18 cellular contexts compared by ENCODE assay signal in genomic region chr7:41701542-41701941, GRCh38. TPM values are rescaled to one million over a fixed set of nuclear protein-coding genes. Genes with fewer than 3 reads are reported as not detected.
A peak's percentile ranks its signal among the peaks of the same experiment; 100 is the strongest.
DNase-seq lines count a peak whose midpoint lies in the region; TF ChIP-seq lines count a peak whose summit lies in the region.
"Had no signal": no experiment of that assay in that cellular context is flagged by ENCODE, and none has a peak within 500 bp of the region (broad histone marks: within the 10 kb centered on the region; RNA-seq: fewer than 3 reads in every experiment).

No MANE protein-coding gene starts in this region.

- H3K9me3 ChIP-seq in neural progenitor cell (ENCODE audit: low read depth), result no peaks in the 10 kb centered on the region

- no peaks in the 10 kb centered on the region for H3K36me3 ChIP-seq in neural progenitor cell

- peak overlapping the region; percentile 60 for H3K4me3 ChIP-seq in AG09309 (ENCODE audit: control insufficient read depth, low read depth, low read length)
- peak overlapping the region; percentile 48 for H3K4me3 ChIP-seq in neural progenitor cell

- no peak overlapping the region for H3K9ac ChIP-seq in neural progenitor cell

- peaks cover 67% of the 10 kb centered on the region for H3K27me3 ChIP-seq in neural progenitor cell

- H3K27me3 Mint-ChIP-seq in neural progenitor cell (ENCODE audit: insufficient read depth, low read depth), result peaks cover 18% of the 10 kb centered on the region

- H3K36me3 Mint-ChIP-seq in neural progenitor cell, result no peaks in the 10 kb centered on the region
- H3K36me3 Mint-ChIP-seq: activated naive CD8-positive, alpha-beta T cell treated with anti-CD3 and anti-CD28 coated beads, Interleukin-2, amount 10 ng/mL, durations not matched to agents 7 days and 5 days; naive thymus-derived CD8-positive, alpha-beta T cell had no signal

- peak overlapping the region; percentile 33 for H3K27ac ChIP-seq in VCaP
- H3K27ac ChIP-seq in neural progenitor cell, result no peak overlapping the region
- H3K27ac ChIP-seq: RWPE1 had no signal

- peak overlapping the region; percentile 75 for H3K4me3 Mint-ChIP-seq in neural progenitor cell
- H3K4me3 Mint-ChIP-seq: activated naive CD8-positive, alpha-beta T cell treated with anti-CD3 and anti-CD28 coated beads, Interleukin-2, amount 10 ng/mL, durations not matched to agents 7 days and 5 days; B cell had no signal

- H3K9me3 Mint-ChIP-seq in neural progenitor cell, result no peaks in the 10 kb centered on the region
- H3K9me3 Mint-ChIP-seq: activated naive CD8-positive, alpha-beta T cell treated with anti-CD3 and anti-CD28 coated beads, Interleukin-2, amount 10 ng/mL, durations not matched to agents 7 days and 5 days; naive thymus-derived CD8-positive, alpha-beta T cell had no signal

- no peak overlapping the region for H3K27ac Mint-ChIP-seq in neural progenitor cell
- H3K27ac Mint-ChIP-seq: activated naive CD8-positive, alpha-beta T cell treated with anti-CD3 and anti-CD28 coated beads, Interleukin-2, amount 10 ng/mL, durations not matched to agents 7 days and 5 days; B cell; naive thymus-derived CD8-positive, alpha-beta T cell had no signal

- H3K79me2 ChIP-seq in neural progenitor cell (ENCODE audit: low read depth), result no peaks in the 10 kb centered on the region

- H3F3A ChIP-seq in neural progenitor cell (ENCODE audit: low read depth), result no peaks in the 10 kb centered on the region

- H3K4me2 ChIP-seq in neural progenitor cell, result peak overlapping the region; percentile 86

- no peaks in the 10 kb centered on the region for H4K20me1 ChIP-seq in neural progenitor cell (ENCODE audit: low read depth)

- H3K4me1 ChIP-seq in neural progenitor cell, result peaks cover 23% of the 10 kb centered on the region

- DNase-seq in AG09309 (ENCODE audit: low read depth) (no peak), fibroblast of peridontal ligament (ENCODE audit: extremely low read depth) (peak; percentile 48), neural progenitor cell (ENCODE audit: low spot score) (peak; percentile 29), NCI-H187 (lab: John Stamatoyannopoulos, UW) (no peak), kidney tubule cell (ENCODE audit: low spot score) (no peak)
- no peak for DNase-seq in activated naive CD4-positive, alpha-beta T cell (lab: John Stamatoyannopoulos, UW)
- no peak for DNase-seq in stimulated activated CD4-positive, alpha-beta T cell treated with anti-CD3 and anti-CD28 coated beads, Interleukin-12 subunit alpha, Interleukin-12 subunit beta, amount 100 ng/mL, for 4 hours
- DNase-seq: activated naive CD8-positive, alpha-beta T cell treated with anti-CD3 and anti-CD28 coated beads, Interleukin-2, amount 10 ng/mL, durations not matched to agents 7 days and 5 days; DMS79 treated with DMSO at 0.1 percent for 48 hours; effector memory CD4-positive, alpha-beta T cell; GOT3; naive thymus-derived CD8-positive, alpha-beta T cell; NCI-H1105 treated with DMSO at 0.1 percent for 48 hours; NCI-H510A treated with DMSO at 0.1 percent for 48 hours had no signal

- H3K4me1 Mint-ChIP-seq in neural progenitor cell, result peaks cover 45% of the 10 kb centered on the region

- no peak overlapping the region for H2AFZ ChIP-seq in neural progenitor cell (replicated peaks)

- TF ChIP-seq CTCF in AG09309 (IDR thresholded peaks at IDR 0.05; ENCODE audit: control insufficient read depth, insufficient read depth, low read depth, low read length, missing control alignments) (no peak), VCaP (conservative IDR thresholded peaks at IDR 0.05) (no peak), neural progenitor cell (IDR thresholded peaks at IDR 0.05) (no peak)

RNA-seq across cellular contexts. Expression of gene INHBA, which starts 1.3 kb away (rescaled TPM):
- total RNA-seq in neural progenitor cell (ENCODE audit: low replicate concordance), result 0.09 TPM in 1 of 2 replicates, not detected in the other
- total RNA-seq: activated naive CD8-positive, alpha-beta T cell treated with anti-CD3 and anti-CD28 coated beads, Interleukin-2, amount 10 ng/mL, durations not matched to agents 7 days and 5 days; B cell; HepG2; naive thymus-derived CD8-positive, alpha-beta T cell had no signal

Comparison
In these comparisons a context has a peak if more than half of its experiments do, and no peak if none do; other contexts are left out.
1. DNase-seq: peak in fibroblast of peridontal ligament (single experiment) and neural progenitor cell (single experiment); none in AG09309 (single experiment), activated naive CD4-positive, alpha-beta T cell (0 of 4), NCI-H187 (0 of 2), stimulated activated CD4-positive, alpha-beta T cell treated with anti-CD3 and anti-CD28 coated beads, Interleukin-12 subunit alpha, Interleukin-12 subunit beta, amount 100 ng/mL, for 4 hours (single experiment) and kidney tubule cell (single experiment).